23 cellular contexts compared by ENCODE assay signal in genomic region chr12:43066471-43066870, GRCh38.
"Had no signal": no experiment of that assay in that cellular context is flagged by ENCODE, and none has a peak within 500 bp of the region (broad histone marks: within the 10 kb centered on the region; RNA-seq: fewer than 3 reads in every experiment).

No MANE protein-coding gene starts in this region.

- H3K36me3 ChIP-seq: brain microvascular endothelial cell, gastrocnemius medialis, neutrophil, pancreas, thyroid gland, upper lobe of right lung had no signal

- H3K27ac ChIP-seq: brain microvascular endothelial cell, gastrocnemius medialis, neutrophil, pancreas, thyroid gland, upper lobe of right lung had no signal

- H3K4me3 Mint-ChIP-seq: activated B cell treated with CpG ODN at 0.5 μM for 24 hours; activated CD4-positive, alpha-beta memory T cell treated with anti-CD3 and anti-CD28 coated beads, Interleukin-2, amount 10 ng/mL, durations not matched to agents 7 days and 5 days; activated naive CD4-positive, alpha-beta T cell treated with anti-CD3 and anti-CD28 coated beads, Interleukin-2, amount 10 ng/mL, durations not matched to agents 7 days and 5 days; memory B cell; naive B cell; stimulated activated naive CD8-positive, alpha-beta T cell treated with anti-CD3 and anti-CD28 coated beads, Interleukin-15, Interleukin-2, amounts not matched to agents 100 ng/mL and 50 ng/mL, for 24 hours had no signal

- ATAC-seq: gastrocnemius medialis, pancreas, right cardiac atrium, upper lobe of right lung had no signal

- H3K36me3 Mint-ChIP-seq: activated naive CD4-positive, alpha-beta T cell treated with anti-CD3 and anti-CD28 coated beads, Interleukin-2, amount 10 ng/mL, durations not matched to agents 7 days and 5 days; memory B cell; naive B cell had no signal

- H3K4me1 ChIP-seq: gastrocnemius medialis, thyroid gland, upper lobe of right lung had no signal

- H3K27me3 ChIP-seq: brain microvascular endothelial cell, gastrocnemius medialis, neutrophil, pancreas, thyroid gland, upper lobe of right lung had no signal

- H3K9me3 Mint-ChIP-seq: activated B cell treated with CpG ODN at 0.5 μM for 24 hours; activated naive CD4-positive, alpha-beta T cell treated with anti-CD3 and anti-CD28 coated beads, Interleukin-2, amount 10 ng/mL, durations not matched to agents 7 days and 5 days had no signal

- H3K4me3 ChIP-seq: gastrocnemius medialis, pancreas, thyroid gland, upper lobe of right lung had no signal

- H3K27ac Mint-ChIP-seq: activated B cell treated with CpG ODN at 0.5 μM for 24 hours; activated CD4-positive, alpha-beta memory T cell treated with anti-CD3 and anti-CD28 coated beads, Interleukin-2, amount 10 ng/mL, durations not matched to agents 7 days and 5 days; activated naive CD4-positive, alpha-beta T cell treated with anti-CD3 and anti-CD28 coated beads, Interleukin-2, amount 10 ng/mL, durations not matched to agents 7 days and 5 days; memory B cell; stimulated activated naive CD8-positive, alpha-beta T cell treated with anti-CD3 and anti-CD28 coated beads, Interleukin-15, Interleukin-2, amounts not matched to agents 100 ng/mL and 50 ng/mL, for 24 hours had no signal

- H3K27me3 Mint-ChIP-seq: activated B cell treated with CpG ODN at 0.5 μM for 24 hours; activated CD4-positive, alpha-beta memory T cell treated with anti-CD3 and anti-CD28 coated beads, Interleukin-2, amount 10 ng/mL, durations not matched to agents 7 days and 5 days; activated naive CD4-positive, alpha-beta T cell treated with anti-CD3 and anti-CD28 coated beads, Interleukin-2, amount 10 ng/mL, durations not matched to agents 7 days and 5 days; naive B cell; stimulated activated naive CD8-positive, alpha-beta T cell treated with anti-CD3 and anti-CD28 coated beads, Interleukin-15, Interleukin-2, amounts not matched to agents 100 ng/mL and 50 ng/mL, for 24 hours had no signal

- H3K9me3 ChIP-seq: gastrocnemius medialis, neutrophil, pancreas, thyroid gland, upper lobe of right lung had no signal

- DNase-seq: activated B cell treated with CpG ODN at 0.5 μM for 24 hours; activated CD4-positive, alpha-beta memory T cell treated with anti-CD3 and anti-CD28 coated beads, Interleukin-2, amount 10 ng/mL, durations not matched to agents 7 days and 5 days; activated CD4-positive, alpha-beta T cell treated with anti-CD3 and anti-CD28 coated beads for 48 hours; activated effector memory CD4-positive, alpha-beta T cell treated with anti-CD3 and anti-CD28 coated beads, Interleukin-2, amount 50 U/mL, for 16 hours; activated naive CD4-positive, alpha-beta T cell treated with anti-CD3 and anti-CD28 coated beads, Interleukin-2, amount 10 ng/mL, durations not matched to agents 7 days and 5 days; brain microvascular endothelial cell; central memory CD4-positive, alpha-beta T cell; effector memory CD4-positive, alpha-beta T cell; gastrocnemius medialis; head of caudate nucleus; hypothalamus; naive B cell; pancreas; right cardiac atrium; stimulated activated CD4-positive, alpha-beta T cell treated with anti-CD3 and anti-CD28 coated beads, Interleukin-12 subunit alpha, Interleukin-12 subunit beta, amount 100 ng/mL, for 4 hours; stimulated activated CD4-positive, alpha-beta T cell treated with anti-CD3 and anti-CD28 coated beads, Interleukin-4, amount 100 ng/mL, for 4 hours; substantia nigra; T-helper 9 cell; thyroid gland; upper lobe of right lung had no signal

- H3K4me1 Mint-ChIP-seq: activated B cell treated with CpG ODN at 0.5 μM for 24 hours; activated CD4-positive, alpha-beta memory T cell treated with anti-CD3 and anti-CD28 coated beads, Interleukin-2, amount 10 ng/mL, durations not matched to agents 7 days and 5 days; activated naive CD4-positive, alpha-beta T cell treated with anti-CD3 and anti-CD28 coated beads, Interleukin-2, amount 10 ng/mL, durations not matched to agents 7 days and 5 days; naive B cell had no signal
